12 cellular contexts compared by ENCODE assay signal in genomic region chr7:37424995-37425394, GRCh38.
"Had no signal": no experiment of that assay in that cellular context is flagged by ENCODE, and none has a peak within 500 bp of the region (broad histone marks: within the 10 kb centered on the region; RNA-seq: fewer than 3 reads in every experiment).

No MANE protein-coding gene starts in this region.

- H3K4me3 ChIP-seq: dorsolateral prefrontal cortex, esophagus muscularis mucosa, neural progenitor cell, pancreas, skin epidermis had no signal

- H3K27me3 ChIP-seq: dorsolateral prefrontal cortex, esophagus muscularis mucosa, neural progenitor cell, pancreas had no signal

- H3K27ac ChIP-seq: esophagus muscularis mucosa, neural progenitor cell, pancreas, WERI-Rb-1 had no signal

- H3K9me3 ChIP-seq: esophagus muscularis mucosa, pancreas had no signal

- DNase-seq: activated CD4-positive, alpha-beta T cell treated with anti-CD3 and anti-CD28 coated beads, Interleukin-2, amount 10 ng/mL, durations not matched to agents 24 days and 14 days; activated effector memory CD4-positive, alpha-beta T cell treated with Interleukin-2 at 50 U/mL for 16 hours; activated T-cell treated with anti-CD3 and anti-CD28 coated beads for 4 hours; cerebellar nuclear complex; dorsolateral prefrontal cortex; left cardiac atrium; pancreas; T-helper 1 cell; WERI-Rb-1 had no signal

- H3K36me3 ChIP-seq: esophagus muscularis mucosa, neural progenitor cell, pancreas, WERI-Rb-1 had no signal

- H3K4me1 ChIP-seq: pancreas had no signal
